In the genomic region with DNA sequence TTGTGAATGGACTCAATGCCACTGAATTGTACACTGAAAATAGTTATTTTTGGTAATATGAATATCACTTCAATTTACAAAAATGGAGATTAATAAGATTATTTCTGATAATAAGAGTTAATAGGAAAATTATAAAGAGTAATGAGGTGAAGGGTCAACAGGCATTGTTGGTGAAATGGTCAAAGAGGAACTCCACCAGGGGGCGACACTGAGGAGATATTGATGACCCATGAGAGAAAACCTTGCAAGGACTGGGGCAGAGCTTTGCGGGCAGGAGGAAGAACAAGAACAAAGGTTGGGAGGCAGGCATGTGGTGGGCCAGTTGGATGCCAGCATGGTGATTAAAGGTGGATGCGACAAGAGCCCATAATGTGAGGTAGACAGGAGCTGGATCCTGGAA, we compare ENCODE assay signal across 10 cellular contexts.
A peak's percentile ranks its signal among the peaks of the same experiment; 100 is the strongest.
DNase-seq lines count a peak whose midpoint lies in the region; ATAC-seq and TF ChIP-seq lines count a peak whose summit lies in the region.
"Had no signal": no experiment of that assay in that cellular context is flagged by ENCODE, and none has a peak within 500 bp of the region (broad histone marks: within the 10 kb centered on the region; RNA-seq: fewer than 3 reads in every experiment).

No MANE protein-coding gene starts in this region.

- H3K27me3 ChIP-seq in CD8-positive, alpha-beta T cell (ENCODE audit: insufficient read depth, low read length), result no peaks in the 10 kb centered on the region
- H3K27me3 ChIP-seq in SJCRH30 (no peaks in the 10 kb centered on the region), iPS DF 6.9 (ENCODE audit: control insufficient read depth, insufficient read depth, low read length) (no peaks in the 10 kb centered on the region), right cardiac atrium (ENCODE audit: control insufficient read depth, insufficient read depth) (no peaks in the 10 kb centered on the region)

- no peaks in the 10 kb centered on the region for H3K27me3 Mint-ChIP-seq in CD8-positive, alpha-beta T cell (ENCODE audit: low read depth)

- H3K9me3 ChIP-seq in CD8-positive, alpha-beta T cell (ENCODE audit: low read length), result no peaks in the 10 kb centered on the region
- H3K9me3 ChIP-seq in SJCRH30 (replicated peaks), result no peaks in the 10 kb centered on the region
- H3K9me3 ChIP-seq in iPS DF 6.9 (ENCODE audit: control insufficient read depth, insufficient read depth, low read length), result no peaks in the 10 kb centered on the region
- no peaks in the 10 kb centered on the region for H3K9me3 ChIP-seq in right cardiac atrium (ENCODE audit: control insufficient read depth, low read length)
- H3K9me3 ChIP-seq: thoracic aorta had no signal

- DNase-seq in CD8-positive, alpha-beta T cell, result peak in 3 of 7 experiments; percentile 2 to 28 (median 13)
- DNase-seq in SJCRH30 (peak; percentile 3 to 33), iPS DF 6.9 (ENCODE audit: low read depth, low spot score) (peak; percentile 45), putamen (ENCODE audit: low spot score) (no peak), GM19240 (ENCODE audit: insufficient read length, low spot score) (no peak), right cardiac atrium (no peak), NCI-H1417 treated with DMSO at 0.1 percent for 48 hours (lab: John Stamatoyannopoulos, UW) (no peak)
- DNase-seq: hypothalamus had no signal

- no peak for ATAC-seq in CD8-positive, alpha-beta T cell
- no peak for ATAC-seq in right cardiac atrium

- WGBS in iPS DF 6.9 (ENCODE audit: insufficient coverage, insufficient read length), result no CpG with 5 or more reads among the region's 3 CpGs
- 71% methylated on average over 3 of the region's 3 CpGs for WGBS in right cardiac atrium

- TF ChIP-seq CTCF in CD8-positive, alpha-beta T cell (IDR thresholded peaks at IDR 0.05), result peak; percentile 32
- TF ChIP-seq CTCF in GM12873 (IDR thresholded peaks at IDR 0.05; ENCODE audit: insufficient read depth, low read depth, low read length, missing control alignments), result peak; percentile 54

- no peak overlapping the region for H3K27ac ChIP-seq in CD8-positive, alpha-beta T cell (ENCODE audit: low read depth, low read length)
- H3K27ac ChIP-seq in SJCRH30 (no peak overlapping the region), iPS DF 6.9 (ENCODE audit: low read length) (no peak overlapping the region), right cardiac atrium (ENCODE audit: low read length) (no peak overlapping the region)
- H3K27ac ChIP-seq: thoracic aorta had no signal

- peaks cover 2% of the 10 kb centered on the region for H3K9me3 Mint-ChIP-seq in CD8-positive, alpha-beta T cell

- H3K4me1 Mint-ChIP-seq in CD8-positive, alpha-beta T cell (ENCODE audit: low read depth), result no peaks in the 10 kb centered on the region

- no peak overlapping the region for H3K4me3 Mint-ChIP-seq in CD8-positive, alpha-beta T cell

- CTCF ChIA-PET in CD8-positive, alpha-beta T cell (lab: Charles Lee), result interaction anchor here (1.4 kb wide), 1 partner anchor 35 kb away, joined by 6 read pairs; no protein-coding TSS in a partner anchor

- H3K4me3 ChIP-seq in CD8-positive, alpha-beta T cell (ENCODE audit: low read depth, low read length), result no peak overlapping the region
- no peak overlapping the region for H3K4me3 ChIP-seq in SJCRH30
- no peak overlapping the region for H3K4me3 ChIP-seq in iPS DF 6.9 (ENCODE audit: low read length)
- H3K4me3 ChIP-seq in right cardiac atrium (ENCODE audit: low read length), result no peak overlapping the region
- H3K4me3 ChIP-seq: thoracic aorta had no signal

- POLR2A ChIA-PET in CD8-positive, alpha-beta T cell (lab: Charles Lee), result no interaction called here

- no peaks in the 10 kb centered on the region for H3K4me1 ChIP-seq in CD8-positive, alpha-beta T cell (ENCODE audit: insufficient read depth, low read length)
- H3K4me1 ChIP-seq in SJCRH30, result no peaks in the 10 kb centered on the region
- H3K4me1 ChIP-seq in iPS DF 6.9 (ENCODE audit: control insufficient read depth, insufficient read depth, low read length), result no peaks in the 10 kb centered on the region
- no peaks in the 10 kb centered on the region for H3K4me1 ChIP-seq in right cardiac atrium (ENCODE audit: control insufficient read depth, insufficient read depth, low read length)

- H3K36me3 ChIP-seq in CD8-positive, alpha-beta T cell (ENCODE audit: insufficient read depth, low read length), result no peaks in the 10 kb centered on the region
- H3K36me3 ChIP-seq in SJCRH30 (no peaks in the 10 kb centered on the region), iPS DF 6.9 (ENCODE audit: control insufficient read depth, insufficient read depth, low read length) (no peaks in the 10 kb centered on the region)
- H3K36me3 ChIP-seq: thoracic aorta had no signal

- H3K36me3 Mint-ChIP-seq in CD8-positive, alpha-beta T cell, result no peaks in the 10 kb centered on the region

- intact Hi-C loops in CD8-positive, alpha-beta T cell (cut with DNase I, micrococcal nuclease), result no loop called here
- intact Hi-C loops in right cardiac atrium (cut with DNase I), result no loop called here

- H3K27ac Mint-ChIP-seq in CD8-positive, alpha-beta T cell, result no peak overlapping the region

Comparison
In these comparisons a context has a peak if more than half of its experiments do, and no peak if none do; other contexts are left out.
1. DNase-seq: peak in SJCRH30 (2 of 2) and iPS DF 6.9 (single experiment); none in putamen (single experiment), GM19240 (single experiment), right cardiac atrium (0 of 3) and NCI-H1417 treated with DMSO at 0.1 percent for 48 hours (single experiment).